Comparison of ENCODE assay signal across 8 cellular contexts in genomic region chr19:19661675-19662251, GRCh38. TPM values are rescaled to one million over a fixed set of nuclear protein-coding genes. Genes with fewer than 3 reads are reported as not detected.
DNase-seq lines count a peak whose midpoint lies in the region; ATAC-seq, FAIRE-seq and TF ChIP-seq lines count a peak whose summit lies in the region.

No MANE protein-coding gene starts in this region.

- H3K27ac Mint-ChIP-seq in activated T-helper 1 cell treated with anti-CD3 and anti-CD28 coated beads, Interleukin-12 subunit alpha, Interleukin-12 subunit beta, Interleukin-2, Interleukin-4 antibody, amounts not matched to agents 30 ng/mL and 10 ng/mL and 1 ng/mL, durations not matched to agents 14 hours and 24 hours and 36 hours: peak overlapping the region; percentile 95
- peak overlapping the region in 1 of 3 experiments; percentile 48 for H3K27ac Mint-ChIP-seq in nephron

- H3K27me3 Mint-ChIP-seq in activated T-helper 1 cell treated with anti-CD3 and anti-CD28 coated beads, Interleukin-12 subunit alpha, Interleukin-12 subunit beta, Interleukin-2, Interleukin-4 antibody, amounts not matched to agents 30 ng/mL and 10 ng/mL and 1 ng/mL, durations not matched to agents 14 hours and 24 hours and 36 hours (ENCODE audit: insufficient read depth): no peaks in the 10 kb centered on the region
- H3K27me3 Mint-ChIP-seq in nephron (ENCODE audit: low read depth): no peaks in the 10 kb centered on the region

- intact Hi-C loops in activated T-helper 1 cell treated with anti-CD3 and anti-CD28 coated beads, Interleukin-12 subunit alpha, Interleukin-12 subunit beta, Interleukin-2, Interleukin-4 antibody, amounts not matched to agents 30 ng/mL and 10 ng/mL and 1 ng/mL, durations not matched to agents 14 hours and 24 hours and 36 hours (cut with micrococcal nuclease): loop anchor here (2.0 to 10.0 kb wide), 2 partner anchors 71 to 503 kb away; partner anchors contain the start of gene ZNF486

- ATAC-seq in GM21576 (IDR thresholded peaks at IDR 0.05; ENCODE audit: unreplicated experiment): peak; percentile 39
- no peak for ATAC-seq in GM19328 (IDR thresholded peaks at IDR 0.05; ENCODE audit: unreplicated experiment)

- H3K27me3 ChIP-seq in MG63: no peaks in the 10 kb centered on the region

- peak overlapping the region; percentile 91 for H3K4me3 Mint-ChIP-seq in activated T-helper 1 cell treated with anti-CD3 and anti-CD28 coated beads, Interleukin-12 subunit alpha, Interleukin-12 subunit beta, Interleukin-2, Interleukin-4 antibody, amounts not matched to agents 30 ng/mL and 10 ng/mL and 1 ng/mL, durations not matched to agents 14 hours and 24 hours and 36 hours
- peak overlapping the region; percentile 92 to 95 (median 94) for H3K4me3 Mint-ChIP-seq in nephron

- H3K36me3 ChIP-seq in MG63: peaks cover 62% of the 10 kb centered on the region

- peak; percentile 80 for TF ChIP-seq POLR2A in GM12892 (IDR thresholded peaks at IDR 0.05; ENCODE audit: low read depth, low read length)

- FAIRE-seq in GM12892 (lab: Jason Lieb, UNC): peak; percentile 86

- no peaks in the 10 kb centered on the region for H3K9me3 Mint-ChIP-seq in activated T-helper 1 cell treated with anti-CD3 and anti-CD28 coated beads, Interleukin-12 subunit alpha, Interleukin-12 subunit beta, Interleukin-2, Interleukin-4 antibody, amounts not matched to agents 30 ng/mL and 10 ng/mL and 1 ng/mL, durations not matched to agents 14 hours and 24 hours and 36 hours
- H3K9me3 Mint-ChIP-seq in nephron: no peaks in the 10 kb centered on the region

- DNase-seq in GM12892 (ENCODE audit: insufficient read length) (peak; percentile 65), MG63 (no peak), NCI-H526 treated with DMSO at 0.1 percent for 48 hours (lab: John Stamatoyannopoulos, UW) (no peak), NCI-H1436 treated with DMSO at 0.1 percent for 48 hours (lab: John Stamatoyannopoulos, UW) (no peak)
- DNase-seq in activated T-helper 1 cell treated with anti-CD3 and anti-CD28 coated beads, Interleukin-12 subunit alpha, Interleukin-12 subunit beta, Interleukin-2, Interleukin-4 antibody, amounts not matched to agents 30 ng/mL and 10 ng/mL and 1 ng/mL, durations not matched to agents 14 hours and 24 hours and 36 hours (ENCODE audit: low spot score): peak; percentile 38

- peaks cover 21% of the 10 kb centered on the region for H3K4me1 Mint-ChIP-seq in activated T-helper 1 cell treated with anti-CD3 and anti-CD28 coated beads, Interleukin-12 subunit alpha, Interleukin-12 subunit beta, Interleukin-2, Interleukin-4 antibody, amounts not matched to agents 30 ng/mL and 10 ng/mL and 1 ng/mL, durations not matched to agents 14 hours and 24 hours and 36 hours (ENCODE audit: low read depth)
- peaks cover 20% of the 10 kb centered on the region for H3K4me1 Mint-ChIP-seq in nephron

- peaks cover 36% of the 10 kb centered on the region for H3K36me3 Mint-ChIP-seq in activated T-helper 1 cell treated with anti-CD3 and anti-CD28 coated beads, Interleukin-12 subunit alpha, Interleukin-12 subunit beta, Interleukin-2, Interleukin-4 antibody, amounts not matched to agents 30 ng/mL and 10 ng/mL and 1 ng/mL, durations not matched to agents 14 hours and 24 hours and 36 hours (ENCODE audit: low read depth)
- peaks cover 18% of the 10 kb centered on the region for H3K36me3 Mint-ChIP-seq in nephron (ENCODE audit: low read depth)

- H3K9me3 ChIP-seq in MG63: peaks cover 2% of the 10 kb centered on the region; the same call in 1 of the 2 replicates

- peak overlapping the region; percentile 84; the same call in 1 of the 2 replicates for H3K4me3 ChIP-seq in MG63

- TF ChIP-seq CTCF in nephron (IDR thresholded peaks at IDR 0.05; ENCODE audit: unreplicated experiment in 3 of 3): no peak

RNA-seq across cellular contexts. Expression of gene ATP13A1, which starts 1.7 kb away (rescaled TPM):
- 20.2 TPM for polyA plus RNA-seq in GM12892 (2012; ENCODE audit: missing spikeins)
- total RNA-seq in MG63 (2014; rRNA removed; shearing (Covaris generic); ENCODE audit: low replicate concordance): 30.6 and 70.8 TPM in 2 replicates
- 101 and 104 TPM in 2 replicates for total RNA-seq in activated T-helper 1 cell treated with anti-CD3 and anti-CD28 coated beads, Interleukin-12 subunit alpha, Interleukin-12 subunit beta, Interleukin-2, Interleukin-4 antibody, amounts not matched to agents 30 ng/mL and 10 ng/mL and 1 ng/mL, durations not matched to agents 14 hours and 24 hours and 36 hours

RNA-seq across cellular contexts. Expression of gene ZNF101, which starts 6.9 kb away (rescaled TPM):
- polyA plus RNA-seq in GM12892 (2012; ENCODE audit: missing spikeins): 13.4 TPM
- total RNA-seq in MG63 (2014; rRNA removed; shearing (Covaris generic); ENCODE audit: low replicate concordance): 7.1 and 18.0 TPM in 2 replicates
- total RNA-seq in activated T-helper 1 cell treated with anti-CD3 and anti-CD28 coated beads, Interleukin-12 subunit alpha, Interleukin-12 subunit beta, Interleukin-2, Interleukin-4 antibody, amounts not matched to agents 30 ng/mL and 10 ng/mL and 1 ng/mL, durations not matched to agents 14 hours and 24 hours and 36 hours: 48.2 and 54.9 TPM in 2 replicates

RNA-seq across cellular contexts. Expression of gene GMIP, which starts 18.3 kb away (rescaled TPM):
- 21.5 TPM for polyA plus RNA-seq in GM12892 (2012; ENCODE audit: missing spikeins)
- 2.7 and 12.4 TPM in 2 replicates for total RNA-seq in MG63 (2014; rRNA removed; shearing (Covaris generic); ENCODE audit: low replicate concordance)
- total RNA-seq in activated T-helper 1 cell treated with anti-CD3 and anti-CD28 coated beads, Interleukin-12 subunit alpha, Interleukin-12 subunit beta, Interleukin-2, Interleukin-4 antibody, amounts not matched to agents 30 ng/mL and 10 ng/mL and 1 ng/mL, durations not matched to agents 14 hours and 24 hours and 36 hours: 67.8 and 71.6 TPM in 2 replicates

RNA-seq across cellular contexts. Expression of gene LPAR2, which starts 33.7 kb away (rescaled TPM):
- polyA plus RNA-seq in GM12892 (2012; ENCODE audit: missing spikeins): 13.8 TPM
- total RNA-seq in MG63 (2014; rRNA removed; shearing (Covaris generic); ENCODE audit: low replicate concordance): 0.79 TPM in 1 of 2 replicates, not detected in the other
- total RNA-seq in activated T-helper 1 cell treated with anti-CD3 and anti-CD28 coated beads, Interleukin-12 subunit alpha, Interleukin-12 subunit beta, Interleukin-2, Interleukin-4 antibody, amounts not matched to agents 30 ng/mL and 10 ng/mL and 1 ng/mL, durations not matched to agents 14 hours and 24 hours and 36 hours: 25.8 and 27.4 TPM in 2 replicates

RNA-seq across cellular contexts. Expression of gene PBX4, which starts 43.3 kb away (rescaled TPM):
- polyA plus RNA-seq in GM12892 (2012; ENCODE audit: missing spikeins): 11.2 TPM
- total RNA-seq in MG63 (2014; rRNA removed; shearing (Covaris generic); ENCODE audit: low replicate concordance): 2.4 and 15.5 TPM in 2 replicates
- 28.0 and 29.6 TPM in 2 replicates for total RNA-seq in activated T-helper 1 cell treated with anti-CD3 and anti-CD28 coated beads, Interleukin-12 subunit alpha, Interleukin-12 subunit beta, Interleukin-2, Interleukin-4 antibody, amounts not matched to agents 30 ng/mL and 10 ng/mL and 1 ng/mL, durations not matched to agents 14 hours and 24 hours and 36 hours

Comparison
In these comparisons a context has a peak if more than half of its experiments do, and no peak if none do; other contexts are left out.
1. DNase-seq: peak in GM12892 (single experiment) and activated T-helper 1 cell treated with anti-CD3 and anti-CD28 coated beads, Interleukin-12 subunit alpha, Interleukin-12 subunit beta, Interleukin-2, Interleukin-4 antibody, amounts not matched to agents 30 ng/mL and 10 ng/mL and 1 ng/mL, durations not matched to agents 14 hours and 24 hours and 36 hours (single experiment); none in MG63 (single experiment), NCI-H526 treated with DMSO at 0.1 percent for 48 hours (single experiment) and NCI-H1436 treated with DMSO at 0.1 percent for 48 hours (single experiment).